ENCODE assay signal across 14 cellular contexts in the genomic region with DNA sequence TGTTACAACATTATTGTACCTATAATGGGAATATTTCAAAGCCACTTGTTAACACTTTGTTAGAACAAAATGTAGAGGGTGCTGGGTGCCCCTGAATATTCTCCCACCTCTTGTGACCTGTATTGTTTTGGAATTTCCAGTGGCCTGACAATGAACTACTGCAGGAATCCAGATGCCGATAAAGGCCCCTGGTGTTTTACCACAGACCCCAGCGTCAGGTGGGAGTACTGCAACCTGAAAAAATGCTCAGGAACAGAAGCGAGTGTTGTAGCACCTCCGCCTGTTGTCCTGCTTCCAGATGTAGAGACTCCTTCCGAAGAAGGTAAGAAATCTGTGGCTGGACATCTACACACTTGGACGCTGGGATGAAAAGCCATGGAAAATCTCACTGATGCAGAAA. TPM values are rescaled to one million over a fixed set of nuclear protein-coding genes. Genes with fewer than 3 reads are reported as not detected.
DNase-seq lines count a peak whose midpoint lies in the region; ATAC-seq and TF ChIP-seq lines count a peak whose summit lies in the region.
"Had no signal": no experiment of that assay in that cellular context is flagged by ENCODE, and none has a peak within 500 bp of the region (broad histone marks: within the 10 kb centered on the region; RNA-seq: fewer than 3 reads in every experiment).

No MANE protein-coding gene starts in this region.

- peak; percentile 29 for ATAC-seq in GM21529 (IDR thresholded peaks at IDR 0.05; ENCODE audit: unreplicated experiment)
- no peak for ATAC-seq in HG03378 (IDR thresholded peaks at IDR 0.05; ENCODE audit: unreplicated experiment)

- WGBS in esophagus muscularis mucosa, result 63% methylated on average over 6 of the region's 6 CpGs

- DNase-seq in AG09309 (ENCODE audit: low read depth) (no peak), PC-9 (no peak), esophagus muscularis mucosa (ENCODE audit: extremely low spot score) (peak; percentile 66), amygdala (lab: John Stamatoyannopoulos, UW) (no peak), NCI-H345 (lab: John Stamatoyannopoulos, UW) (no peak)
- DNase-seq in stimulated activated naive CD4-positive, alpha-beta T cell treated with Interleukin-2 at 50 U/mL for 16 hours (lab: John Stamatoyannopoulos, UW), result no peak
- DNase-seq: activated CD4-positive, alpha-beta T cell treated with anti-CD3 and anti-CD28 coated beads, Interleukin-2, amount 50 U/mL, for 48 hours; midbrain; NCI-H2227 treated with DMSO at 0.1 percent for 48 hours had no signal

- H3K9me2 ChIP-seq in PC-9 (ENCODE audit: insufficient read depth), result no peaks in the 10 kb centered on the region

- no peak overlapping the region for H2AFZ ChIP-seq in PC-9

- H3K79me2 ChIP-seq in PC-9 (ENCODE audit: low read depth), result no peaks in the 10 kb centered on the region

- H3K9me3 ChIP-seq in PC-9 (ENCODE audit: insufficient read depth, low read depth) (no peaks in the 10 kb centered on the region), esophagus muscularis mucosa (no peaks in the 10 kb centered on the region)
- H3K9me3 ChIP-seq: suprapubic skin had no signal

- no TSS peak for BruUV-seq in PC-9 (replicated peaks; lab: Mats Ljungman, UMichigan)

- no peak overlapping the region for H3K4me3 ChIP-seq in AG09309 (ENCODE audit: control insufficient read depth, low read depth, low read length)
- H3K4me3 ChIP-seq in PC-9, result no peak overlapping the region
- no peak overlapping the region for H3K4me3 ChIP-seq in esophagus muscularis mucosa
- H3K4me3 ChIP-seq: SK-N-MC, suprapubic skin had no signal

- H3K4me2 ChIP-seq in PC-9, result no peak overlapping the region
- H3K4me2 ChIP-seq: KMS-11 had no signal

- no peaks in the 10 kb centered on the region for H3F3A ChIP-seq in PC-9 (ENCODE audit: insufficient read depth, low read depth)

- H3K27ac ChIP-seq in PC-9 (no peak overlapping the region), esophagus muscularis mucosa (replicated peaks in 1 of 4) (no peak overlapping the region)
- H3K27ac ChIP-seq: KMS-11, SK-N-MC, suprapubic skin had no signal

- peak; percentile 2 for TF ChIP-seq CTCF in AG09309 (IDR thresholded peaks at IDR 0.05; ENCODE audit: control insufficient read depth, insufficient read depth, low read depth, low read length, missing control alignments)
- peak; percentile 28; the same call in 1 of the 2 replicates for TF ChIP-seq CTCF in PC-9 (conservative IDR thresholded peaks at IDR 0.05)
- TF ChIP-seq CTCF in esophagus muscularis mucosa (IDR thresholded peaks at IDR 0.05), result no peak

- no peaks in the 10 kb centered on the region for H3K36me3 ChIP-seq in PC-9 (ENCODE audit: low read depth)
- no peaks in the 10 kb centered on the region for H3K36me3 ChIP-seq in esophagus muscularis mucosa
- H3K36me3 ChIP-seq: suprapubic skin had no signal

- CTCF ChIA-PET in PC-9 (lab: Charles Lee), result no interaction called here

- H3K4me1 ChIP-seq in PC-9 (replicated peaks; ENCODE audit: insufficient read depth), result no peaks in the 10 kb centered on the region
- no peaks in the 10 kb centered on the region for H3K4me1 ChIP-seq in esophagus muscularis mucosa
- H3K4me1 ChIP-seq: suprapubic skin had no signal

- no peaks in the 10 kb centered on the region for H4K20me1 ChIP-seq in PC-9 (ENCODE audit: insufficient read depth)

- POLR2A ChIA-PET in PC-9 (lab: Charles Lee; ENCODE audit: unreplicated experiment), result no interaction called here

- intact Hi-C loops in PC-9 (cut with micrococcal nuclease; ENCODE audit: unreplicated experiment) (no loop called here), esophagus muscularis mucosa (cut with DNase I) (loop anchor here (5.0 to 10.0 kb wide), 2 partner anchors 36 to 644 kb away; no protein-coding TSS in a partner anchor)

- no peak for TF ChIP-seq POLR2A in esophagus muscularis mucosa (IDR thresholded peaks at IDR 0.05; ENCODE audit: low read depth)

- TF ChIP-seq EP300 in esophagus muscularis mucosa (IDR thresholded peaks at IDR 0.05), result no peak

- H3K27me3 ChIP-seq in PC-9 (ENCODE audit: insufficient read depth, low read depth) (no peaks in the 10 kb centered on the region), esophagus muscularis mucosa (peaks cover 0 to 6% (median 0%) of the 10 kb centered on the region in 4 donors)
- H3K27me3 ChIP-seq: suprapubic skin had no signal

RNA-seq across cellular contexts. Expression of a gene that starts 28.9 kb away (rescaled TPM):
- total RNA-seq in PC-9 (2021), result not detected in 2 replicates
- total RNA-seq in esophagus muscularis mucosa, result not detected

Comparison
In these comparisons a context has a peak if more than half of its experiments do, and no peak if none do; other contexts are left out.
1. CTCF ChIP-seq: peak in AG09309 (single experiment) and PC-9 (single experiment); none in esophagus muscularis mucosa (0 of 3).